Comparison of ENCODE assay signal across 21 cellular contexts in genomic region chr6:26048590-26048989, GRCh38. TPM values are rescaled to one million over a fixed set of nuclear protein-coding genes. Genes with fewer than 3 reads are reported as not detected.
DNase-seq lines count a peak whose midpoint lies in the region; ATAC-seq and TF ChIP-seq lines count a peak whose summit lies in the region.
"Had no signal": no experiment of that assay in that cellular context is flagged by ENCODE, and none has a peak within 500 bp of the region (broad histone marks: within the 10 kb centered on the region; RNA-seq: fewer than 3 reads in every experiment).

No MANE protein-coding gene starts in this region.

- H3K4me1 Mint-ChIP-seq in activated CD8-positive, alpha-beta T cell treated with anti-CD3 and anti-CD28 coated beads, Interleukin-2, amount 10 ng/mL, durations not matched to agents 7 days and 5 days (ENCODE audit: low read depth): peaks cover 48% of the 10 kb centered on the region
- peaks cover 16% of the 10 kb centered on the region for H3K4me1 Mint-ChIP-seq in activated CD8-positive, alpha-beta T cell treated with anti-CD3 and anti-CD28 coated beads for 36 hours (ENCODE audit: low read depth)
- H3K4me1 Mint-ChIP-seq in endothelial cell (ENCODE audit: unreplicated experiment): peaks cover 3% of the 10 kb centered on the region
- peaks cover 6 to 20% of the 10 kb centered on the region in 2 donors for H3K4me1 Mint-ChIP-seq in stimulated activated naive B cell treated with anti-CD40 and anti-IgM and Interleukin-4, amounts not matched to agents 10 μg/mL and 1 μg/mL and 100 μg/mL, for 72 hours
- peaks cover 46% of the 10 kb centered on the region for H3K4me1 Mint-ChIP-seq in activated naive CD4-positive, alpha-beta T cell treated with anti-CD3 and anti-CD28 coated beads, Interleukin-2, amount 10 ng/mL, durations not matched to agents 7 days and 5 days

- H3K36me3 ChIP-seq in KOPT-K1 (ENCODE audit: insufficient read depth, low read length): no peaks in the 10 kb centered on the region
- H3K36me3 ChIP-seq: BLaER1, left lung, transverse colon had no signal

- H3K36me3 Mint-ChIP-seq in activated CD8-positive, alpha-beta T cell treated with anti-CD3 and anti-CD28 coated beads, Interleukin-2, amount 10 ng/mL, durations not matched to agents 7 days and 5 days (ENCODE audit: low read depth): peaks cover 16% of the 10 kb centered on the region
- peaks cover 2% of the 10 kb centered on the region for H3K36me3 Mint-ChIP-seq in activated CD8-positive, alpha-beta T cell treated with anti-CD3 and anti-CD28 coated beads for 36 hours (ENCODE audit: low read depth)
- H3K36me3 Mint-ChIP-seq in endothelial cell (ENCODE audit: low read depth, unreplicated experiment): no peaks in the 10 kb centered on the region
- H3K36me3 Mint-ChIP-seq in stimulated activated naive B cell treated with anti-CD40 and anti-IgM and Interleukin-4, amounts not matched to agents 10 μg/mL and 1 μg/mL and 100 μg/mL, for 72 hours: no peaks in the 10 kb centered on the region
- peaks cover 4% of the 10 kb centered on the region for H3K36me3 Mint-ChIP-seq in activated naive CD4-positive, alpha-beta T cell treated with anti-CD3 and anti-CD28 coated beads, Interleukin-2, amount 10 ng/mL, durations not matched to agents 7 days and 5 days

- H3K27ac Mint-ChIP-seq in activated CD8-positive, alpha-beta T cell treated with anti-CD3 and anti-CD28 coated beads, Interleukin-2, amount 10 ng/mL, durations not matched to agents 7 days and 5 days: peak overlapping the region; percentile 66
- no peak overlapping the region for H3K27ac Mint-ChIP-seq in activated CD8-positive, alpha-beta T cell treated with anti-CD3 and anti-CD28 coated beads for 36 hours
- peak overlapping the region; percentile 77 for H3K27ac Mint-ChIP-seq in endothelial cell (ENCODE audit: unreplicated experiment)
- H3K27ac Mint-ChIP-seq in stimulated activated naive B cell treated with anti-CD40 and anti-IgM and Interleukin-4, amounts not matched to agents 10 μg/mL and 1 μg/mL and 100 μg/mL, for 72 hours: peak overlapping the region; percentile 20
- H3K27ac Mint-ChIP-seq in activated naive CD4-positive, alpha-beta T cell treated with anti-CD3 and anti-CD28 coated beads, Interleukin-2, amount 10 ng/mL, durations not matched to agents 7 days and 5 days: no peak overlapping the region
- H3K27ac Mint-ChIP-seq: activated B cell treated with CpG ODN at 0.5 μM for 24 hours had no signal

- CTCF ChIA-PET in activated CD8-positive, alpha-beta T cell treated with anti-CD3 and anti-CD28 coated beads, Interleukin-2, amount 10 ng/mL, durations not matched to agents 7 days and 5 days (lab: Charles Lee): interaction anchor here (1.9 kb wide), 1 partner anchor 23 kb away, joined by 11 read pairs; no protein-coding TSS in a partner anchor
- CTCF ChIA-PET in activated CD8-positive, alpha-beta T cell treated with anti-CD3 and anti-CD28 coated beads for 36 hours (lab: Charles Lee): interaction anchor here (1.2 to 1.8 kb wide), 4 partner anchors 17 to 31 kb away, joined by 3 to 5 read pairs (median 3); a partner anchor contains a TSS
- CTCF ChIA-PET in activated naive CD4-positive, alpha-beta T cell treated with anti-CD3 and anti-CD28 coated beads, Interleukin-2, amount 10 ng/mL, durations not matched to agents 7 days and 5 days (lab: Charles Lee): interaction anchor here (1.3 kb wide), 1 partner anchor 44 kb away, joined by 3 read pairs; no protein-coding TSS in a partner anchor

- no peaks in the 10 kb centered on the region for H3K27me3 Mint-ChIP-seq in activated CD8-positive, alpha-beta T cell treated with anti-CD3 and anti-CD28 coated beads, Interleukin-2, amount 10 ng/mL, durations not matched to agents 7 days and 5 days (ENCODE audit: low read depth)
- no peaks in the 10 kb centered on the region for H3K27me3 Mint-ChIP-seq in activated CD8-positive, alpha-beta T cell treated with anti-CD3 and anti-CD28 coated beads for 36 hours
- H3K27me3 Mint-ChIP-seq in endothelial cell (ENCODE audit: unreplicated experiment): no peaks in the 10 kb centered on the region
- no peaks in the 10 kb centered on the region for H3K27me3 Mint-ChIP-seq in stimulated activated naive B cell treated with anti-CD40 and anti-IgM and Interleukin-4, amounts not matched to agents 10 μg/mL and 1 μg/mL and 100 μg/mL, for 72 hours
- no peaks in the 10 kb centered on the region for H3K27me3 Mint-ChIP-seq in activated naive CD4-positive, alpha-beta T cell treated with anti-CD3 and anti-CD28 coated beads, Interleukin-2, amount 10 ng/mL, durations not matched to agents 7 days and 5 days
- H3K27me3 Mint-ChIP-seq: activated B cell treated with CpG ODN at 0.5 μM for 24 hours; central memory CD8-positive, alpha-beta T cell had no signal

- H3K4me3 Mint-ChIP-seq in activated CD8-positive, alpha-beta T cell treated with anti-CD3 and anti-CD28 coated beads, Interleukin-2, amount 10 ng/mL, durations not matched to agents 7 days and 5 days: no peak overlapping the region
- H3K4me3 Mint-ChIP-seq in activated CD8-positive, alpha-beta T cell treated with anti-CD3 and anti-CD28 coated beads for 36 hours: no peak overlapping the region
- no peak overlapping the region for H3K4me3 Mint-ChIP-seq in endothelial cell (ENCODE audit: unreplicated experiment)
- H3K4me3 Mint-ChIP-seq in stimulated activated naive B cell treated with anti-CD40 and anti-IgM and Interleukin-4, amounts not matched to agents 10 μg/mL and 1 μg/mL and 100 μg/mL, for 72 hours: no peak overlapping the region
- H3K4me3 Mint-ChIP-seq in activated naive CD4-positive, alpha-beta T cell treated with anti-CD3 and anti-CD28 coated beads, Interleukin-2, amount 10 ng/mL, durations not matched to agents 7 days and 5 days: no peak overlapping the region
- H3K4me3 Mint-ChIP-seq: activated B cell treated with CpG ODN at 0.5 μM for 24 hours; central memory CD8-positive, alpha-beta T cell had no signal

- POLR2A ChIA-PET in activated CD8-positive, alpha-beta T cell treated with anti-CD3 and anti-CD28 coated beads, Interleukin-2, amount 10 ng/mL, durations not matched to agents 7 days and 5 days (lab: Charles Lee): interaction anchor here (1.0 to 9.6 kb wide), 10 partner anchors 9 to 1817 kb away, joined by 3 to 1951 read pairs (median 6); a partner anchor contains a TSS
- POLR2A ChIA-PET in activated CD8-positive, alpha-beta T cell treated with anti-CD3 and anti-CD28 coated beads for 36 hours (lab: Charles Lee): interaction anchor here (0.8 to 26.1 kb wide), 5 partner anchors 7 to 222 kb away, joined by 3 to 1376 read pairs (median 6); a partner anchor contains a TSS

- DNase-seq in activated CD8-positive, alpha-beta T cell treated with anti-CD3 and anti-CD28 coated beads, Interleukin-2, amount 10 ng/mL, durations not matched to agents 7 days and 5 days: no peak
- no peak for DNase-seq in activated CD8-positive, alpha-beta T cell treated with anti-CD3 and anti-CD28 coated beads for 36 hours
- DNase-seq in endothelial cell (ENCODE audit: low spot score) (no peak), SKM-1 (lab: John Stamatoyannopoulos, UW; ENCODE audit: unreplicated experiment) (no peak)
- no peak for DNase-seq in stimulated activated naive B cell treated with anti-CD40 and anti-IgM and Interleukin-4, amounts not matched to agents 10 μg/mL and 1 μg/mL and 100 μg/mL, for 72 hours
- no peak for DNase-seq in activated naive CD4-positive, alpha-beta T cell treated with anti-CD3 and anti-CD28 coated beads, Interleukin-2, amount 10 ng/mL, durations not matched to agents 7 days and 5 days
- DNase-seq: activated B cell treated with CpG ODN at 0.5 μM for 24 hours; activated gamma-delta T cell; dermis blood vessel endothelial cell; DMS79; left lung; nucleus accumbens; SHP77; stimulated activated CD8-positive, alpha-beta memory T cell treated with anti-CD3 and anti-CD28 coated beads, Interleukin-4, amount 100 ng/mL, for 48 hours; transverse colon had no signal

- no peaks in the 10 kb centered on the region for H3K9me3 Mint-ChIP-seq in activated CD8-positive, alpha-beta T cell treated with anti-CD3 and anti-CD28 coated beads, Interleukin-2, amount 10 ng/mL, durations not matched to agents 7 days and 5 days (ENCODE audit: insufficient read depth)
- H3K9me3 Mint-ChIP-seq in activated CD8-positive, alpha-beta T cell treated with anti-CD3 and anti-CD28 coated beads for 36 hours: no peaks in the 10 kb centered on the region
- no peaks in the 10 kb centered on the region for H3K9me3 Mint-ChIP-seq in endothelial cell (ENCODE audit: unreplicated experiment)
- no peaks in the 10 kb centered on the region for H3K9me3 Mint-ChIP-seq in stimulated activated naive B cell treated with anti-CD40 and anti-IgM and Interleukin-4, amounts not matched to agents 10 μg/mL and 1 μg/mL and 100 μg/mL, for 72 hours
- H3K9me3 Mint-ChIP-seq in activated naive CD4-positive, alpha-beta T cell treated with anti-CD3 and anti-CD28 coated beads, Interleukin-2, amount 10 ng/mL, durations not matched to agents 7 days and 5 days: no peaks in the 10 kb centered on the region
- H3K9me3 Mint-ChIP-seq: activated B cell treated with CpG ODN at 0.5 μM for 24 hours; central memory CD8-positive, alpha-beta T cell had no signal

- no peaks in the 10 kb centered on the region for H3K9me3 ChIP-seq in KOPT-K1 (ENCODE audit: insufficient read depth, low read length, poor library complexity, severe bottlenecking)
- H3K9me3 ChIP-seq: left lung, transverse colon had no signal

- H3K27ac ChIP-seq in KOPT-K1 (ENCODE audit: low read depth, low read length, poor library complexity, severe bottlenecking): peak overlapping the region; percentile 99
- H3K27ac ChIP-seq: BLaER1, KMS-11, left lung, PC-9, transverse colon had no signal

- intact Hi-C loops in activated CD8-positive, alpha-beta T cell treated with anti-CD3 and anti-CD28 coated beads for 36 hours (cut with micrococcal nuclease): no loop called here

- TF ChIP-seq CTCF in activated CD8-positive, alpha-beta T cell treated with anti-CD3 and anti-CD28 coated beads for 36 hours (IDR thresholded peaks at IDR 0.05): no peak
- no peak for TF ChIP-seq CTCF in endothelial cell (IDR thresholded peaks at IDR 0.05; ENCODE audit: unreplicated experiment)

- ATAC-seq in activated CD8-positive, alpha-beta T cell treated with anti-CD3 and anti-CD28 coated beads, Interleukin-2, amount 10 ng/mL, durations not matched to agents 7 days and 5 days: no peak
- no peak for ATAC-seq in activated CD8-positive, alpha-beta T cell treated with anti-CD3 and anti-CD28 coated beads for 36 hours
- ATAC-seq in stimulated activated naive B cell treated with anti-CD40 and anti-IgM and Interleukin-4, amounts not matched to agents 10 μg/mL and 1 μg/mL and 100 μg/mL, for 72 hours (replicated peaks): no peak
- ATAC-seq in GM19467 (IDR thresholded peaks at IDR 0.05; ENCODE audit: unreplicated experiment): no peak
- ATAC-seq: left lung had no signal

RNA-seq across cellular contexts. Expression of gene HFE, which starts 38.6 kb away (rescaled TPM):
- total RNA-seq in activated CD8-positive, alpha-beta T cell treated with anti-CD3 and anti-CD28 coated beads, Interleukin-2, amount 10 ng/mL, durations not matched to agents 7 days and 5 days: 1 to 10 TPM; 4.3 TPM
- under 1 TPM; 0.25 to 0.56 TPM for total RNA-seq in activated CD8-positive, alpha-beta T cell treated with anti-CD3 and anti-CD28 coated beads for 36 hours
- 1.2 TPM for total RNA-seq in endothelial cell (ENCODE audit: unreplicated experiment)

Comparison
In these comparisons a context has a peak if more than half of its experiments do, and no peak if none do; other contexts are left out.
1. H3K27ac Mint-ChIP-seq: peak in activated CD8-positive, alpha-beta T cell treated with anti-CD3 and anti-CD28 coated beads, Interleukin-2, amount 10 ng/mL, durations not matched to agents 7 days and 5 days (single experiment), endothelial cell (single experiment) and stimulated activated naive B cell treated with anti-CD40 and anti-IgM and Interleukin-4, amounts not matched to agents 10 μg/mL and 1 μg/mL and 100 μg/mL, for 72 hours (single experiment); none in activated CD8-positive, alpha-beta T cell treated with anti-CD3 and anti-CD28 coated beads for 36 hours (single experiment) and activated naive CD4-positive, alpha-beta T cell treated with anti-CD3 and anti-CD28 coated beads, Interleukin-2, amount 10 ng/mL, durations not matched to agents 7 days and 5 days (single experiment).